Comparison of ENCODE assay signal across 25 cellular contexts in genomic region chr3:144164352-144164751, GRCh38.
"Had no signal": no experiment of that assay in that cellular context is flagged by ENCODE, and none has a peak within 500 bp of the region (broad histone marks: within the 10 kb centered on the region; RNA-seq: fewer than 3 reads in every experiment).

No MANE protein-coding gene starts in this region.

- H3K27me3 ChIP-seq: left lung, right atrium auricular region, right lobe of liver, stomach, testis, thyroid gland, transverse colon, upper lobe of left lung had no signal

- H3K4me2 ChIP-seq: smooth muscle cell had no signal

- H3K4me3 Mint-ChIP-seq: naive thymus-derived CD8-positive, alpha-beta T cell; nephron; neural crest cell; stimulated activated memory B cell treated with anti-CD40 and anti-IgM and Interleukin-4, amounts not matched to agents 10 μg/mL and 1 μg/mL and 100 μg/mL, for 72 hours had no signal

- H3K36me3 Mint-ChIP-seq: stimulated activated memory B cell treated with anti-CD40 and anti-IgM and Interleukin-4, amounts not matched to agents 10 μg/mL and 1 μg/mL and 100 μg/mL, for 72 hours had no signal

- H3K9me3 ChIP-seq: left lung, lower lobe of right lung, right atrium auricular region, right lobe of liver, testis, thyroid gland, transverse colon, upper lobe of left lung had no signal

- H3K36me3 ChIP-seq: left lung, lower lobe of right lung, right atrium auricular region, right lobe of liver, stomach, thyroid gland, transverse colon, upper lobe of left lung had no signal

- H3K4me1 Mint-ChIP-seq: naive thymus-derived CD8-positive, alpha-beta T cell; neural crest cell had no signal

- H3K4me3 ChIP-seq: left lung, lower lobe of right lung, right atrium auricular region, right lobe of liver, smooth muscle cell, stomach, testis, thyroid gland, transverse colon, upper lobe of left lung had no signal

- H3K27ac Mint-ChIP-seq: naive thymus-derived CD8-positive, alpha-beta T cell; progenitor cell of endocrine pancreas; stimulated activated memory B cell treated with anti-CD40 and anti-IgM and Interleukin-4, amounts not matched to agents 10 μg/mL and 1 μg/mL and 100 μg/mL, for 72 hours had no signal

- H3K27me3 Mint-ChIP-seq: progenitor cell of endocrine pancreas; stimulated activated memory B cell treated with anti-CD40 and anti-IgM and Interleukin-4, amounts not matched to agents 10 μg/mL and 1 μg/mL and 100 μg/mL, for 72 hours had no signal

- H3K27ac ChIP-seq: left lung, lower lobe of right lung, right atrium auricular region, right lobe of liver, stomach, testis, thyroid gland, transverse colon, upper lobe of left lung had no signal

- DNase-seq: islet precursor cell; left cardiac atrium; left lung; lower lobe of right lung; mammary epithelial cell; mesenchymal stem cell; naive thymus-derived CD8-positive, alpha-beta T cell; nucleus accumbens; right lobe of liver; stimulated activated CD4-positive, alpha-beta T cell treated with anti-CD3 and anti-CD28 coated beads, Interleukin-1b, Interleukin-23, amount 100 ng/mL, for 48 hours; stimulated activated CD4-positive, alpha-beta T cell treated with anti-CD3 and anti-CD28 coated beads, Interleukin-2, amount 100 ng/mL, for 48 hours; stimulated activated CD4-positive, alpha-beta T cell treated with anti-CD3 and anti-CD28 coated beads, Interleukin-4, amount 100 ng/mL, for 4 hours; stimulated activated CD8-positive, alpha-beta memory T cell treated with anti-CD3 and anti-CD28 coated beads, Interleukin-4, amount 100 ng/mL, for 48 hours; stimulated activated naive CD8-positive, alpha-beta T cell treated with anti-CD3 and anti-CD28 coated beads, Interleukin-15, Interleukin-2, amounts not matched to agents 100 U/mL and 50 U/mL, for 24 hours; stomach; testis; thyroid gland; transverse colon; upper lobe of left lung had no signal

- H3K4me1 ChIP-seq: left lung, lower lobe of right lung, right atrium auricular region, testis, transverse colon, upper lobe of left lung had no signal

- H3K9me3 Mint-ChIP-seq: nephron; stimulated activated memory B cell treated with anti-CD40 and anti-IgM and Interleukin-4, amounts not matched to agents 10 μg/mL and 1 μg/mL and 100 μg/mL, for 72 hours had no signal
